ENCODE assay signal across 12 cellular contexts in the genomic region with DNA sequence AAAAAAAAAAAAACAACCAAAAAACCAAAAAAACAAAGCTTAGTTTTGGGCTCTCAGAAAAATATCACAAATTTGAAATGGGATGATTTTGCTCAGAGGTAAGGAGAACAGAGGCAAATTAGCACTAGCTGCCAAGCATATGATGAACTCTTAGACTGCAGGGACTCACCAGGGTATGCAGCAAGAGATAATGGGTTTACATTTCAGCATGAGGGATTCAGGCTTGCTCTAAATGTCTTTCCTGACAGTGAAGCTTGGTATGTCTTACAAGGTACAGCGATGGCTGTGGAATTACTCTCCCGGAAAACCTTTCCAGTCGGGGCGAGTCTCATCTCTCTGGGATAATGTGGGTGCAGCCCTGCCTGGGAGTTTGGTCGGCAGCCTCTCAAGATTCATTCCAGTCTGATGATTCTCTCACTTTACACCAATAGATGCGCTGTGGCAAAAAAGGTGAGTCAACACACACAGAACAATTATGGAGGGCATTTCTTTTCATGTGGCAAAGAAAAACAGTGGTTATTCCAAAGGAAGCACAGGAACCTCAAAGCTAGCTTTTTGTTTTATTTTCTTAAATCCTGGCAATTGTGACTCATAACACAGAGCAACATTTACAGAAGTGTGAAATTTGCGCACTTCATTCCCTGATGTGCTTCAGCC.
DNase-seq lines count a peak whose midpoint lies in the region; ATAC-seq and TF ChIP-seq lines count a peak whose summit lies in the region.
"Had no signal": no experiment of that assay in that cellular context is flagged by ENCODE, and none has a peak within 500 bp of the region (broad histone marks: within the 10 kb centered on the region; RNA-seq: fewer than 3 reads in every experiment).

No MANE protein-coding gene starts in this region.

- no peaks in the 10 kb centered on the region for H3K9me2 ChIP-seq in GM23338 (ENCODE audit: insufficient read depth)

- no peak overlapping the region; the same call in 2 of the 3 replicates for H3K4me3 Mint-ChIP-seq in GM23338

- H3K27ac Mint-ChIP-seq in GM23338, result peak overlapping the region; percentile 80
- H3K27ac Mint-ChIP-seq: activated T-helper 2 cell treated with anti-CD3 and anti-CD28 coated beads, Interferon-gamma antibody, Interleukin-2, Interleukin-4, amounts not matched to agents 10 μg/mL and 5 μg/mL and 100 μg/mL, durations not matched to agents 14 hours and 24 hours and 36 hours had no signal

- DNase-seq in GM23338 (ENCODE audit: low spot score), result no peak
- DNase-seq in RKO (ENCODE audit: low spot score), result peak; percentile 48
- DNase-seq in pulmonary artery endothelial cell (ENCODE audit: low read depth, low spot score), result peak; percentile 7
- no peak for DNase-seq in DMS79 (lab: John Stamatoyannopoulos, UW)
- DNase-seq: DMS79 treated with DMSO at 0.1 percent for 48 hours, left colon, small intestine had no signal

- no peak overlapping the region for H3K4me3 ChIP-seq in GM23338

- H2AFZ ChIP-seq in GM23338, result no peak overlapping the region

- H3K27me3 ChIP-seq in GM23338 (ENCODE audit: insufficient read depth), result no peaks in the 10 kb centered on the region

- no peaks in the 10 kb centered on the region for H3K9me3 Mint-ChIP-seq in GM23338
- H3K9me3 Mint-ChIP-seq: activated T-helper 2 cell treated with anti-CD3 and anti-CD28 coated beads, Interferon-gamma antibody, Interleukin-2, Interleukin-4, amounts not matched to agents 10 μg/mL and 5 μg/mL and 100 μg/mL, durations not matched to agents 14 hours and 24 hours and 36 hours had no signal

- H3K36me3 ChIP-seq in GM23338 (ENCODE audit: insufficient read depth), result no peaks in the 10 kb centered on the region

- peaks cover 47% of the 10 kb centered on the region for H3K4me1 Mint-ChIP-seq in GM23338

- H3K4me2 ChIP-seq in GM23338, result no peak overlapping the region

- H3K27ac ChIP-seq in GM23338 (ENCODE audit: low read depth), result peak overlapping the region; percentile 47; the same call in 1 of the 2 replicates

- no peak for TF ChIP-seq CTCF in GM23338 (conservative IDR thresholded peaks at IDR 0.05; ENCODE audit: low read depth in 2 of 2)

- no peaks in the 10 kb centered on the region for H3K79me2 ChIP-seq in GM23338 (replicated peaks; ENCODE audit: insufficient read depth)

- peaks cover 2% of the 10 kb centered on the region for H3K27me3 Mint-ChIP-seq in GM23338 (ENCODE audit: insufficient read depth, low read depth, poor library complexity)

- no peaks in the 10 kb centered on the region for H3F3A ChIP-seq in GM23338 (replicated peaks; ENCODE audit: low read depth)

- no peaks in the 10 kb centered on the region for H4K20me1 ChIP-seq in GM23338 (replicated peaks; ENCODE audit: insufficient read depth)

- peak; percentile 55 for ATAC-seq in GM23338
- ATAC-seq in esophagus mucosa, result peak; percentile 81
- no peak for ATAC-seq in GM18870 (IDR thresholded peaks at IDR 0.05; ENCODE audit: unreplicated experiment)
- ATAC-seq in GM21576 (IDR thresholded peaks at IDR 0.05; ENCODE audit: unreplicated experiment), result no peak
- ATAC-seq in HG02588 (IDR thresholded peaks at IDR 0.05; ENCODE audit: unreplicated experiment), result no peak
- ATAC-seq: left colon had no signal

- no peaks in the 10 kb centered on the region for H3K36me3 Mint-ChIP-seq in GM23338 (ENCODE audit: low read depth)

- H3K4me1 ChIP-seq in GM23338 (ENCODE audit: insufficient read depth), result peaks cover 18% of the 10 kb centered on the region

TF ChIP-seq in GM23338, 12 proteins besides CTCF, POLR2A, EP300 and RAD21 (continues in another document):
- TF ChIP-seq EZH2 (IDR thresholded peaks at IDR 0.05; ENCODE audit: low read depth, unreplicated experiment) (no peak), ZNF331 (CRISPR knock-in tag; IDR thresholded peaks at IDR 0.05; ENCODE audit: low read depth) (no peak), CREB1 (CRISPR knock-in tag; IDR thresholded peaks at IDR 0.05; ENCODE audit: low read depth) (no peak), ZNF114 (CRISPR knock-in tag; IDR thresholded peaks at IDR 0.05) (no peak), NANOG (IDR thresholded peaks at IDR 0.05; ENCODE audit: borderline replicate concordance) (no peak), EZH2phosphoT487 (IDR thresholded peaks at IDR 0.05; ENCODE audit: unreplicated experiment) (no peak)
- TF ChIP-seq, protein P1, sequence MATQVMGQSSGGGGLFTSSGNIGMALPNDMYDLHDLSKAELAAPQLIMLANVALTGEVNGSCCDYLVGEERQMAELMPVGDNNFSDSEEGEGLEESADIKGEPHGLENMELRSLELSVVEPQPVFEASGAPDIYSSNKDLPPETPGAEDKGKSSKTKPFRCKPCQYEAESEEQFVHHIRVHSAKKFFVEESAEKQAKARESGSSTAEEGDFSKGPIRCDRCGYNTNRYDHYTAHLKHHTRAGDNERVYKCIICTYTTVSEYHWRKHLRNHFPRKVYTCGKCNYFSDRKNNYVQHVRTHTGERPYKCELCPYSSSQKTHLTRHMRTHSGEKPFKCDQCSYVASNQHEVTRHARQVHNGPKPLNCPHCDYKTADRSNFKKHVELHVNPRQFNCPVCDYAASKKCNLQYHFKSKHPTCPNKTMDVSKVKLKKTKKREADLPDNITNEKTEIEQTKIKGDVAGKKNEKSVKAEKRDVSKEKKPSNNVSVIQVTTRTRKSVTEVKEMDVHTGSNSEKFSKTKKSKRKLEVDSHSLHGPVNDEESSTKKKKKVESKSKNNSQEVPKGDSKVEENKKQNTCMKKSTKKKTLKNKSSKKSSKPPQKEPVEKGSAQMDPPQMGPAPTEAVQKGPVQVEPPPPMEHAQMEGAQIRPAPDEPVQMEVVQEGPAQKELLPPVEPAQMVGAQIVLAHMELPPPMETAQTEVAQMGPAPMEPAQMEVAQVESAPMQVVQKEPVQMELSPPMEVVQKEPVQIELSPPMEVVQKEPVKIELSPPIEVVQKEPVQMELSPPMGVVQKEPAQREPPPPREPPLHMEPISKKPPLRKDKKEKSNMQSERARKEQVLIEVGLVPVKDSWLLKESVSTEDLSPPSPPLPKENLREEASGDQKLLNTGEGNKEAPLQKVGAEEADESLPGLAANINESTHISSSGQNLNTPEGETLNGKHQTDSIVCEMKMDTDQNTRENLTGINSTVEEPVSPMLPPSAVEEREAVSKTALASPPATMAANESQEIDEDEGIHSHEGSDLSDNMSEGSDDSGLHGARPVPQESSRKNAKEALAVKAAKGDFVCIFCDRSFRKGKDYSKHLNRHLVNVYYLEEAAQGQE (IDR thresholded peaks at IDR 0.05; ENCODE audit: unreplicated experiment), result no peak
- TF ChIP-seq, protein P2, sequence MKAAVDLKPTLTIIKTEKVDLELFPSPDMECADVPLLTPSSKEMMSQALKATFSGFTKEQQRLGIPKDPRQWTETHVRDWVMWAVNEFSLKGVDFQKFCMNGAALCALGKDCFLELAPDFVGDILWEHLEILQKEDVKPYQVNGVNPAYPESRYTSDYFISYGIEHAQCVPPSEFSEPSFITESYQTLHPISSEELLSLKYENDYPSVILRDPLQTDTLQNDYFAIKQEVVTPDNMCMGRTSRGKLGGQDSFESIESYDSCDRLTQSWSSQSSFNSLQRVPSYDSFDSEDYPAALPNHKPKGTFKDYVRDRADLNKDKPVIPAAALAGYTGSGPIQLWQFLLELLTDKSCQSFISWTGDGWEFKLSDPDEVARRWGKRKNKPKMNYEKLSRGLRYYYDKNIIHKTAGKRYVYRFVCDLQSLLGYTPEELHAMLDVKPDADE (IDR thresholded peaks at IDR 0.05), result no peak

Comparison
In these comparisons a context has a peak if more than half of its experiments do, and no peak if none do; other contexts are left out.
1. ATAC-seq: peak in GM23338 (single experiment) and esophagus mucosa (single experiment); none in GM18870 (single experiment), GM21576 (single experiment) and HG02588 (single experiment).
2. DNase-seq: peak in RKO (single experiment) and pulmonary artery endothelial cell (single experiment); none in GM23338 (single experiment) and DMS79 (single experiment).